Comparison of ENCODE assay signal across 1 cellular context in the genomic region with DNA sequence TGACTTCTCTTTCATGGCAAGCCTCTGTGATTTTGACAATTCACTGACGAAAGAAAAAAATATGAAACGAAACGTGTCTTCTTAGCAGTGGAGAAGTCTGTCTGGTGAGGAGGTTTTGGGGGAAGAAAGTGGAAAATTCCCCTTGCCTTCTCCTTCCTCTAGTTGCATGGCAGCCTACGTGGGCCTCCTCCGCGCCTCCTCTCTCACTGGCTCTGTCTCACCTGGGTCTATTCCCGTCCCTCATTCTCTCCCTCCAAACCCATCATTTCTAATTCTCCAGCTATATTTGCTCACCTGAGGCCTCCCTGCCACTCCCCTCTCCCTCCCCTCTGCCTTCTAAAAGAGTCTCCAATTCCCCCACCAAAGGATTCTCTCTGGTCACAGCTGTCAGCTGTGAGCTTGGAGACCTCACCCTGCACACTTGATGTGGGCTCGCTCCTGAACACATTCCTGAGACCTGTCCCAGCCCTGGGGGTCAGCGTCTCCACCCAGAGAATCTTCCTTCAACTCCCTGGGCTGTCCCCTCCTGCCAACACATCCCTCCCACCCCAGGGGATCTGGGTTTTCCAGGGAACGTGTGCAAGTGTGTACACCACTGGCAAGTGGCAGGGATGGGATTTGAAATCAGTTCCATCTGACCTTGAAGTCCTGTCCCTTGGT.
TF ChIP-seq lines count a peak whose summit lies in the region.

No MANE protein-coding gene starts in this region.

TF ChIP-seq in H1, 55 proteins besides CTCF, POLR2A, EP300 and RAD21:
- TF ChIP-seq NRF1 (IDR thresholded peaks at IDR 0.05; ENCODE audit: low read depth, low read length) (no peak), TBP (IDR thresholded peaks at IDR 0.05; ENCODE audit: low read depth, low read length) (no peak), CHD1 (IDR thresholded peaks at IDR 0.05; ENCODE audit: low read depth, low read length) (no peak), TAF1 (IDR thresholded peaks at IDR 0.05; ENCODE audit: low read depth, low read length) (no peak), TAF7 (optimal IDR thresholded peaks at IDR 0.05; ENCODE audit: borderline replicate concordance, low read depth, low read length) (no peak)
TF ChIP-seq in H1: peak in this region for 0.
